Comparison of ENCODE assay signal across 8 cellular contexts in genomic region chr7:79454325-79454960, GRCh38. TPM values are rescaled to one million over a fixed set of nuclear protein-coding genes. Genes with fewer than 3 reads are reported as not detected.
DNase-seq lines count a peak whose midpoint lies in the region; ATAC-seq and TF ChIP-seq lines count a peak whose summit lies in the region.

No MANE protein-coding gene starts in this region.

- DNase-seq in CD1c-positive myeloid dendritic cell (ENCODE audit: extremely low spot score) = peak; percentile 15
- DNase-seq in activated naive CD8-positive, alpha-beta T cell treated with anti-CD3 and anti-CD28 coated beads, Interleukin-2, amount 50 U/mL, for 24 hours = peak; percentile 5
- no peak for DNase-seq in right atrium auricular region (ENCODE audit: low spot score)
- peak; percentile 6 to 92 (median 50) for DNase-seq in posterior cingulate gyrus
- DNase-seq in COLO668 (lab: John Stamatoyannopoulos, UW; ENCODE audit: unreplicated experiment) = no peak
- no peak for DNase-seq in OCI-LY7 (ENCODE audit: low spot score)

- no peak overlapping the region for H3K4me3 Mint-ChIP-seq in activated naive CD8-positive, alpha-beta T cell treated with anti-CD3 and anti-CD28 coated beads, Interleukin-2, amount 50 U/mL, for 24 hours

- H3K27me3 Mint-ChIP-seq in activated naive CD8-positive, alpha-beta T cell treated with anti-CD3 and anti-CD28 coated beads, Interleukin-2, amount 50 U/mL, for 24 hours = peaks cover 53% of the 10 kb centered on the region

- no peak overlapping the region for H3K4me2 ChIP-seq in OCI-LY7 (ENCODE audit: low read length)

- no peaks in the 10 kb centered on the region for H3K36me3 ChIP-seq in right atrium auricular region
- no peaks in the 10 kb centered on the region for H3K36me3 ChIP-seq in OCI-LY7 (ENCODE audit: insufficient read depth, low read length)

- H3K27ac Mint-ChIP-seq in activated naive CD8-positive, alpha-beta T cell treated with anti-CD3 and anti-CD28 coated beads, Interleukin-2, amount 50 U/mL, for 24 hours = no peak overlapping the region

- POLR2A ChIA-PET in OCI-LY7 (lab: Charles Lee) = no interaction called here

- no peaks in the 10 kb centered on the region for H3K36me3 Mint-ChIP-seq in activated naive CD8-positive, alpha-beta T cell treated with anti-CD3 and anti-CD28 coated beads, Interleukin-2, amount 50 U/mL, for 24 hours (ENCODE audit: low read depth)

- H3K79me2 ChIP-seq in OCI-LY7 (ENCODE audit: insufficient read depth, low read depth, low read length) = no peaks in the 10 kb centered on the region

- H3K9me3 Mint-ChIP-seq in activated naive CD8-positive, alpha-beta T cell treated with anti-CD3 and anti-CD28 coated beads, Interleukin-2, amount 50 U/mL, for 24 hours = no peaks in the 10 kb centered on the region

- H3K4me1 ChIP-seq in right atrium auricular region = peaks cover 0 to 36% of the 10 kb centered on the region in 2 donors
- H3K4me1 ChIP-seq in OCI-LY7 (ENCODE audit: insufficient read depth, low read length, poor library complexity, severe bottlenecking) = no peaks in the 10 kb centered on the region

- H3K9me3 ChIP-seq in right atrium auricular region = no peaks in the 10 kb centered on the region
- H3K9me3 ChIP-seq in OCI-LY7 (ENCODE audit: low read length) = no peaks in the 10 kb centered on the region

- peak overlapping the region; percentile 74 to 78 for H3K4me3 ChIP-seq in right atrium auricular region
- H3K4me3 ChIP-seq in OCI-LY7 (ENCODE audit: low read depth, low read length, poor library complexity, severe bottlenecking) = no peak overlapping the region

- BruUV-seq in OCI-LY7 (replicated peaks; lab: Mats Ljungman, UMichigan) = no TSS peak

- no peaks in the 10 kb centered on the region for H3K27me3 ChIP-seq in right atrium auricular region

- H3K9me2 ChIP-seq in OCI-LY7 (ENCODE audit: insufficient read depth, low read length) = no peaks in the 10 kb centered on the region

- intact Hi-C loops in posterior cingulate gyrus (cut with DNase I) (loop anchor here (5.0 to 10.0 kb wide), 2 partner anchors 50 to 157 kb away; no protein-coding TSS in a partner anchor), OCI-LY7 (cut with micrococcal nuclease; ENCODE audit: unreplicated experiment) (no loop called here)

- peaks cover 18% of the 10 kb centered on the region for H3K4me1 Mint-ChIP-seq in activated naive CD8-positive, alpha-beta T cell treated with anti-CD3 and anti-CD28 coated beads, Interleukin-2, amount 50 U/mL, for 24 hours

- H3K27ac ChIP-seq in right atrium auricular region = peak overlapping the region; percentile 94 to 97
- no peak overlapping the region for H3K27ac ChIP-seq in OCI-LY7 (ENCODE audit: low read depth, low read length, poor library complexity, severe bottlenecking)

- no peak overlapping the region for H2AFZ ChIP-seq in OCI-LY7 (ENCODE audit: low read length)

- CTCF ChIA-PET in OCI-LY7 (lab: Charles Lee; ENCODE audit: unreplicated experiment) = no interaction called here

- no peaks in the 10 kb centered on the region for H4K20me1 ChIP-seq in OCI-LY7 (ENCODE audit: insufficient read depth, low read length)

- TF ChIP-seq CTCF in right atrium auricular region (IDR thresholded peaks at IDR 0.05) (peak in 1 of 2 donors; percentile 32), OCI-LY7 (conservative IDR thresholded peaks at IDR 0.05; ENCODE audit: low read length) (no peak)

- ATAC-seq in activated naive CD8-positive, alpha-beta T cell treated with anti-CD3 and anti-CD28 coated beads, Interleukin-2, amount 50 U/mL, for 24 hours = no peak
- no peak for ATAC-seq in GM19455 (IDR thresholded peaks at IDR 0.05; ENCODE audit: unreplicated experiment)
- no peak for ATAC-seq in GM21576 (IDR thresholded peaks at IDR 0.05; ENCODE audit: unreplicated experiment)

RNA-seq across cellular contexts. Expression of gene MAGI2, which starts 1.0 kb away (rescaled TPM):
- 1 to 10 TPM; 5.9 to 6.0 TPM for total RNA-seq in right atrium auricular region
- total RNA-seq in OCI-LY7 (2014; rRNA removed; shearing (Covaris generic)) = 0.03 TPM in 1 of 2 replicates, not detected in the other
- total RNA-seq in OCI-LY7 (2022) = 0.13 and 0.17 TPM in 2 replicates

Comparison
In these comparisons a context has a peak if more than half of its experiments do, and no peak if none do; other contexts are left out.
1. DNase-seq: peak in CD1c-positive myeloid dendritic cell (single experiment), activated naive CD8-positive, alpha-beta T cell treated with anti-CD3 and anti-CD28 coated beads, Interleukin-2, amount 50 U/mL, for 24 hours (single experiment) and posterior cingulate gyrus (10 of 10); none in right atrium auricular region (single experiment), COLO668 (single experiment) and OCI-LY7 (single experiment).
2. RNA of gene MAGI2, which starts 1.0 kb away (total RNA-seq): 5.9 to 6.0 TPM in right atrium auricular region; 0.03 to 0.17 TPM in OCI-LY7; every median in the first group is over 4 times any median in the second.